35 cellular contexts compared by ENCODE assay signal in the genomic region with DNA sequence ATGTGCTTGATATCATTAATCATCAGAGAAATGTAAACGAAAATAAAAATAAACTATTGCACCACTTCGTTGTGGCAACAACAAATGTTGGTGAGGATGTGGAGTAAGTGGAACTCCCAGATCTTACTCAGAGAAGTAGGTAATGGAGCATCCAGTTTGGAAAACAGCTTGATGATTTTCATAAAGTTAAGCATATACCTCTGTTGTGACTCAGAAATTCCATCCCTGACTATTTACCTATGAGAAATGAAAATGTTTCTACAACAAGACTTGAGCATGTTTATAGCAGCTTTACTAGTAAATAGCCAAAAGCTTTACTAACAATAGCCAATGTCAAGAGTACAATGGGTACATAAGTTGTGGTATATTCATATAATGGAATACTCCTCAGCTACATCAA.
DNase-seq lines count a peak whose midpoint lies in the region; ATAC-seq, FAIRE-seq and TF ChIP-seq lines count a peak whose summit lies in the region.
"Had no signal": no experiment of that assay in that cellular context is flagged by ENCODE, and none has a peak within 500 bp of the region (broad histone marks: within the 10 kb centered on the region; RNA-seq: fewer than 3 reads in every experiment).

No MANE protein-coding gene starts in this region.

- no TSS peak for BruUV-seq in MCF 10A (replicated peaks; lab: Mats Ljungman, UMichigan)
- BruUV-seq in mammary epithelial cell (replicated peaks; lab: Mats Ljungman, UMichigan) = no TSS peak

- intact Hi-C loops in MCF 10A (cut with micrococcal nuclease) (no loop called here), mammary epithelial cell (cut with micrococcal nuclease) (no loop called here), left lung (cut with DNase I) (no loop called here), colonic mucosa (cut with DNase I) (no loop called here)

- H3K9ac ChIP-seq in mammary epithelial cell (ENCODE audit: insufficient read depth, low read length) (no peak overlapping the region), colonic mucosa (ENCODE audit: low read depth in 2 of 2, low read length in 2 of 2) (no peak overlapping the region)
- H3K9ac ChIP-seq: BLaER1; BLaER1 treated with 17β-estradiol and CSF1 and Interleukin-3, amounts not matched to agents 10 nM and 100 nM had no signal

- POLR2A ChIA-PET in MCF 10A (lab: Yijun Ruan, JAX) = no interaction called here

- no peak overlapping the region for H2AFZ ChIP-seq in mammary epithelial cell (ENCODE audit: low read depth, low read length)

- H3K79me2 ChIP-seq in mammary epithelial cell (ENCODE audit: insufficient read depth, low read length) = no peaks in the 10 kb centered on the region

- WGBS in mammary epithelial cell (ENCODE audit: low coverage, missing lambda C conversion rate) = 71% methylated on average over 2 of the region's 2 CpGs

- H3K4me1 Mint-ChIP-seq in MCF 10A (ENCODE audit: insufficient read depth, unreplicated experiment) = no peaks in the 10 kb centered on the region
- H3K4me1 Mint-ChIP-seq: B cell; CD14-positive monocyte; CD4-positive, alpha-beta memory T cell; CD4-positive, CD25-positive, alpha-beta regulatory T cell; CD8-positive, alpha-beta memory T cell had no signal

- H3K27ac ChIP-seq in mammary epithelial cell (ENCODE audit: insufficient read depth, low read depth, low read length) (no peak overlapping the region), left lung (no peak overlapping the region), colonic mucosa (no peak overlapping the region)
- H3K27ac ChIP-seq: 22Rv1; A549; BLaER1; BLaER1 treated with 17β-estradiol and CSF1 and Interleukin-3, amounts not matched to agents 10 nM and 100 nM; C4-2B had no signal

- no peak overlapping the region for H3K4me3 ChIP-seq in mammary epithelial cell (replicated peaks in 1 of 3; ENCODE audit: insufficient read depth in 1 of 3, low read depth in 2 of 3, low read length in 3 of 3)
- H3K4me3 ChIP-seq in left lung = no peak overlapping the region
- no peak overlapping the region for H3K4me3 ChIP-seq in colonic mucosa
- H3K4me3 ChIP-seq: A549; BLaER1; BLaER1 treated with 17β-estradiol and CSF1 and Interleukin-3, amounts not matched to agents 10 nM and 100 nM had no signal

- H3K9me3 Mint-ChIP-seq in MCF 10A (ENCODE audit: unreplicated experiment) = no peaks in the 10 kb centered on the region
- H3K9me3 Mint-ChIP-seq: CD4-positive, alpha-beta T cell; CD8-positive, alpha-beta T cell had no signal

- H3K27me3 ChIP-seq in mammary epithelial cell (ENCODE audit: insufficient read depth, low read length) (peaks cover 2% of the 10 kb centered on the region), left lung (no peaks in the 10 kb centered on the region), colonic mucosa (no peaks in the 10 kb centered on the region)
- H3K27me3 ChIP-seq: BE2C; BLaER1; BLaER1 treated with 17β-estradiol and CSF1 and Interleukin-3, amounts not matched to agents 10 nM and 100 nM had no signal

- in situ Hi-C loops in mammary epithelial cell (cut with MboI; ENCODE audit: low sequenced_read_pairs in 2 of 2) = no loop called here

- no peaks in the 10 kb centered on the region for H3K36me3 Mint-ChIP-seq in MCF 10A (ENCODE audit: insufficient read depth, unreplicated experiment)
- H3K36me3 Mint-ChIP-seq: CD14-positive monocyte; CD4-positive, alpha-beta memory T cell; CD4-positive, CD25-positive, alpha-beta regulatory T cell; CD8-positive, alpha-beta memory T cell; CD8-positive, alpha-beta T cell had no signal

- no peaks in the 10 kb centered on the region for H3K9me3 ChIP-seq in mammary epithelial cell (replicated peaks; ENCODE audit: insufficient read depth, low read length)
- H3K9me3 ChIP-seq in left lung = no peaks in the 10 kb centered on the region
- H3K9me3 ChIP-seq in colonic mucosa = no peaks in the 10 kb centered on the region
- H3K9me3 ChIP-seq: A549; BE2C; BLaER1; BLaER1 treated with 17β-estradiol and CSF1 and Interleukin-3, amounts not matched to agents 10 nM and 100 nM; Caco-2 had no signal

- dilution Hi-C loops in mammary epithelial cell (cut with HindIII; ENCODE audit: low sequenced_read_pairs) = no loop called here

- DNase-seq in MCF 10A (ENCODE audit: unreplicated experiment) = peak; percentile 15
- no peak for DNase-seq in mammary epithelial cell
- DNase-seq in renal cortical epithelial cell (ENCODE audit: low read depth) = peak; percentile 56
- DNase-seq in left lung = no peak
- no peak for DNase-seq in colonic mucosa
- DNase-seq: 8988T; ACHN; AML-193; BE2C; C1 segment of cervical spinal cord; Caco-2; Calu3; CD4-positive, alpha-beta memory T cell; CD4-positive, alpha-beta T cell; CD4-positive, CD25-positive, alpha-beta regulatory T cell; CD8-positive, alpha-beta memory T cell; CD8-positive, alpha-beta T cell; COR-L47; DMS 273 treated with DMSO at 0.1 percent for 48 hours; DMS153; DMS53; DMS79; DMS79 treated with DMSO at 0.1 percent for 48 hours; DND-41; EL had no signal

- no peak overlapping the region for H3K4me2 ChIP-seq in mammary epithelial cell (ENCODE audit: insufficient read depth, low read depth, low read length)
- H3K4me2 ChIP-seq: A549; BLaER1; BLaER1 treated with 17β-estradiol and CSF1 and Interleukin-3, amounts not matched to agents 10 nM and 100 nM had no signal

- no peak for ATAC-seq in left lung
- ATAC-seq: A549; CD8-positive, alpha-beta T cell had no signal

- H4K20me1 ChIP-seq in mammary epithelial cell (ENCODE audit: insufficient read depth, low read length) = no peaks in the 10 kb centered on the region
- H4K20me1 ChIP-seq: BLaER1; BLaER1 treated with 17β-estradiol and CSF1 and Interleukin-3, amounts not matched to agents 10 nM and 100 nM had no signal

- H3K36me3 ChIP-seq in mammary epithelial cell (ENCODE audit: insufficient read depth, low read length) (no peaks in the 10 kb centered on the region), left lung (no peaks in the 10 kb centered on the region), colonic mucosa (no peaks in the 10 kb centered on the region)
- H3K36me3 ChIP-seq: BE2C; BLaER1; BLaER1 treated with 17β-estradiol and CSF1 and Interleukin-3, amounts not matched to agents 10 nM and 100 nM had no signal

- no peaks in the 10 kb centered on the region for H3K27me3 Mint-ChIP-seq in MCF 10A (ENCODE audit: insufficient read depth, unreplicated experiment)
- H3K27me3 Mint-ChIP-seq: B cell; CD4-positive, alpha-beta memory T cell; CD4-positive, alpha-beta T cell; CD8-positive, alpha-beta memory T cell had no signal

- H3K27ac Mint-ChIP-seq in MCF 10A (ENCODE audit: low read depth, unreplicated experiment) = no peak overlapping the region
- H3K27ac Mint-ChIP-seq: B cell; CD14-positive monocyte; CD4-positive, alpha-beta memory T cell; CD4-positive, alpha-beta T cell; CD4-positive, CD25-positive, alpha-beta regulatory T cell; CD8-positive, alpha-beta memory T cell; CD8-positive, alpha-beta T cell had no signal

- CTCF ChIA-PET in MCF 10A (lab: Yijun Ruan, JAX) = interaction anchor here (0.7 to 1.1 kb wide), 3 partner anchors 48 to 621 kb away, joined by 3 to 6 read pairs (median 4); no protein-coding TSS in a partner anchor
- CTCF ChIA-PET in mammary epithelial cell (lab: Charles Lee; ENCODE audit: low non-redundant PET) = no interaction called here

- H3K4me3 Mint-ChIP-seq in MCF 10A (ENCODE audit: unreplicated experiment) = no peak overlapping the region
- H3K4me3 Mint-ChIP-seq: B cell; CD14-positive monocyte; CD4-positive, alpha-beta memory T cell; CD4-positive, alpha-beta T cell; CD4-positive, CD25-positive, alpha-beta regulatory T cell; CD8-positive, alpha-beta memory T cell; CD8-positive, alpha-beta T cell had no signal

- H3K4me1 ChIP-seq in mammary epithelial cell (ENCODE audit: insufficient read depth, low read length) (no peaks in the 10 kb centered on the region), left lung (no peaks in the 10 kb centered on the region), colonic mucosa (no peaks in the 10 kb centered on the region)
- H3K4me1 ChIP-seq: A549; BE2C; BLaER1 treated with 17β-estradiol and CSF1 and Interleukin-3, amounts not matched to agents 10 nM and 100 nM; Caco-2 had no signal

- no peak for TF ChIP-seq CTCF in MCF 10A (IDR thresholded peaks at IDR 0.05; ENCODE audit: unreplicated experiment)
- TF ChIP-seq CTCF in mammary epithelial cell (conservative IDR thresholded peaks at IDR 0.05 in 1 of 2, IDR thresholded peaks at IDR 0.05 in 1 of 2; ENCODE audit: extremely low read depth in 1 of 2, insufficient read depth in 1 of 2, low read depth in 1 of 2, low read length in 2 of 2) = no peak
- TF ChIP-seq CTCF in left lung (IDR thresholded peaks at IDR 0.05) = no peak
- no peak for TF ChIP-seq CTCF in colonic mucosa (IDR thresholded peaks at IDR 0.05)

- peak; percentile 49 for FAIRE-seq in islet of Langerhans (lab: Jason Lieb, UNC)
- FAIRE-seq: A204.1, A549, D721Med had no signal

Comparison
In these comparisons a context has a peak if more than half of its experiments do, and no peak if none do; other contexts are left out.
1. DNase-seq: peak in MCF 10A (single experiment) and renal cortical epithelial cell (single experiment); none in mammary epithelial cell (single experiment), left lung (0 of 2) and colonic mucosa (single experiment).